10 cellular contexts compared by ENCODE assay signal in genomic region chr3:114380233-114380645, GRCh38.
DNase-seq lines count a peak whose midpoint lies in the region; ATAC-seq and TF ChIP-seq lines count a peak whose summit lies in the region.
"Had no signal": no experiment of that assay in that cellular context is flagged by ENCODE, and none has a peak within 500 bp of the region (broad histone marks: within the 10 kb centered on the region; RNA-seq: fewer than 3 reads in every experiment).

No MANE protein-coding gene starts in this region.

- ATAC-seq in heart left ventricle: peak; percentile 64 to 85 (median 81)
- ATAC-seq in HG03045 (IDR thresholded peaks at IDR 0.05; ENCODE audit: unreplicated experiment): no peak
- no peak for ATAC-seq in GM18502 (IDR thresholded peaks at IDR 0.05; ENCODE audit: poor library complexity, unreplicated experiment)

- H3K36me3 ChIP-seq in heart left ventricle (peaks cover 0 to 39% (median 16%) of the 10 kb centered on the region in 9 donors), trophoblast cell (ENCODE audit: control insufficient read depth in 1 of 2, insufficient read depth in 2 of 2, low read length in 2 of 2) (no peaks in the 10 kb centered on the region)

- H4K91ac ChIP-seq in trophoblast cell (ENCODE audit: low read depth, low read length): peak overlapping the region; percentile 79

- peaks cover 3% of the 10 kb centered on the region for H3K79me1 ChIP-seq in trophoblast cell (ENCODE audit: low read length)

- H3K18ac ChIP-seq in trophoblast cell (ENCODE audit: low read length): no peak overlapping the region

- no peak overlapping the region for H3K4me2 ChIP-seq in trophoblast cell (ENCODE audit: low read length)

- peak overlapping the region; percentile 83 for H4K8ac ChIP-seq in trophoblast cell (ENCODE audit: low read depth, low read length)

- no peaks in the 10 kb centered on the region for H3K27me3 ChIP-seq in heart left ventricle
- H3K27me3 ChIP-seq in trophoblast cell (ENCODE audit: insufficient read depth, low read length): no peaks in the 10 kb centered on the region

- WGBS in heart left ventricle, 4 donors: 25 to 38% (median 31%) methylated on average over 4 of the region's 4 CpGs
- WGBS in trophoblast cell (ENCODE audit: extremely low coverage, insufficient coverage, insufficient read length): no CpG with 5 or more reads among the region's 4 CpGs

- no peak overlapping the region for H3K23ac ChIP-seq in trophoblast cell (ENCODE audit: low read length)

- DNase-seq in AG09309 (ENCODE audit: low read depth) (peak; percentile 61), heart left ventricle (peak; percentile 72 to 87 (median 82)), trophoblast cell (no peak), dermis blood vessel endothelial cell (no peak), SKM-1 treated with dmso at 0.1 percent for 144 hours (lab: John Stamatoyannopoulos, UW; ENCODE audit: unreplicated experiment) (no peak)
- DNase-seq: naive B cell had no signal

- TF ChIP-seq CTCF in AG09309 (IDR thresholded peaks at IDR 0.05; ENCODE audit: control insufficient read depth, insufficient read depth, low read depth, low read length, missing control alignments) (no peak), heart left ventricle (IDR thresholded peaks at IDR 0.05) (no peak)

- H2BK120ac ChIP-seq in trophoblast cell (ENCODE audit: insufficient read depth, low read length, poor library complexity): peak overlapping the region; percentile 56

- H3K4me1 ChIP-seq in heart left ventricle (peaks cover 3 to 81% (median 51%) of the 10 kb centered on the region in 12 donors), trophoblast cell (ENCODE audit: control insufficient read depth in 1 of 2, insufficient read depth in 2 of 2, low read length in 2 of 2) (peaks cover 4 to 7% of the 10 kb centered on the region in 2 experiments)

- H3K4me3 ChIP-seq in AG09309 (ENCODE audit: control insufficient read depth, low read depth, low read length): no peak overlapping the region
- no peak overlapping the region for H3K4me3 ChIP-seq in heart left ventricle
- H3K4me3 ChIP-seq in trophoblast cell (ENCODE audit: low read depth, low read length): no peak overlapping the region

- H2BK12ac ChIP-seq in trophoblast cell (ENCODE audit: low read length): peak overlapping the region; percentile 30

- H3K9ac ChIP-seq in trophoblast cell (ENCODE audit: low read length): no peak overlapping the region

- H2BK5ac ChIP-seq in trophoblast cell (ENCODE audit: low read depth, low read length, poor library complexity): peak overlapping the region; percentile 59

- no peak overlapping the region for H2AK5ac ChIP-seq in trophoblast cell (ENCODE audit: low read length)

- intact Hi-C loops in heart left ventricle (cut with DNase I): loop anchor here (5.0 to 10.0 kb wide), 12 partner anchors 37 to 1315 kb away; partner anchors contain the start of gene ZBTB20 (in 1 of the 10)

- no peak overlapping the region for H3K4ac ChIP-seq in trophoblast cell (ENCODE audit: low read depth, low read length)

- no peak overlapping the region for H4K12ac ChIP-seq in trophoblast cell (ENCODE audit: low read depth, low read length)

- no peak overlapping the region for H2AFZ ChIP-seq in trophoblast cell (ENCODE audit: insufficient read depth, low read length, poor library complexity)

- TF ChIP-seq POLR2A in heart left ventricle (IDR thresholded peaks at IDR 0.05): no peak

- no peaks in the 10 kb centered on the region for H3K9me3 ChIP-seq in heart left ventricle
- no peaks in the 10 kb centered on the region for H3K9me3 ChIP-seq in trophoblast cell (ENCODE audit: insufficient read depth, low read depth, low read length)

- no peak overlapping the region for H3K14ac ChIP-seq in trophoblast cell (ENCODE audit: low read length)

- H3K27ac ChIP-seq in angular gyrus (ENCODE audit: low read depth, low read length): peak overlapping the region; percentile 37
- peak overlapping the region; percentile 53 to 80 (median 68) for H3K27ac ChIP-seq in heart left ventricle
- peak overlapping the region; percentile 82 for H3K27ac ChIP-seq in trophoblast cell (ENCODE audit: low read depth, low read length)
- H3K27ac ChIP-seq: C4-2B had no signal

- H3K79me2 ChIP-seq in trophoblast cell (ENCODE audit: control insufficient read depth, insufficient read depth, low read length, poor library complexity): no peaks in the 10 kb centered on the region

Comparison
In these comparisons a context has a peak if more than half of its experiments do, and no peak if none do; other contexts are left out.
1. DNase-seq: peak in AG09309 (single experiment) and heart left ventricle (5 of 5); none in trophoblast cell (0 of 2), dermis blood vessel endothelial cell (single experiment) and SKM-1 treated with dmso at 0.1 percent for 144 hours (single experiment).
2. ATAC-seq: peak in heart left ventricle (4 of 4); none in HG03045 (single experiment) and GM18502 (single experiment).
3. Peak in every context shown above with its lines, with median percentiles within 50 percentile points of each other: H3K27ac ChIP-seq.